ENCODE assay signal across 8 cellular contexts in genomic region chr7:92527300-92528187, GRCh38. TPM values are rescaled to one million over a fixed set of nuclear protein-coding genes. Genes with fewer than 3 reads are reported as not detected.
A peak's percentile ranks its signal among the peaks of the same experiment; 100 is the strongest.
DNase-seq lines count a peak whose midpoint lies in the region; ATAC-seq and TF ChIP-seq lines count a peak whose summit lies in the region.

No MANE protein-coding gene starts in this region.

- TF ChIP-seq CTCF in RWPE1 (conservative IDR thresholded peaks at IDR 0.05; ENCODE audit: low read depth) (no peak), foreskin keratinocyte (conservative IDR thresholded peaks at IDR 0.05) (peak; percentile 25)

- peak overlapping the region; percentile 84 for H3K27ac ChIP-seq in RWPE1
- peak overlapping the region; percentile 32 for H3K27ac ChIP-seq in foreskin keratinocyte
- peak overlapping the region; percentile 84 for H3K27ac ChIP-seq in thymus (ENCODE audit: low read depth)

- H3K9me3 ChIP-seq in thymus (ENCODE audit: control insufficient read depth) = no peaks in the 10 kb centered on the region

- CTCF ChIA-PET in RWPE1 (lab: Yijun Ruan, JAX) = interaction anchor here (0.9 kb wide), 1 partner anchor 20 kb away, joined by 3 read pairs; no protein-coding TSS in a partner anchor

- H3K4me3 ChIP-seq in thymus (ENCODE audit: low read length) = peak overlapping the region; percentile 68

- peaks cover 17% of the 10 kb centered on the region for H3K4me1 ChIP-seq in foreskin keratinocyte
- peaks cover 6% of the 10 kb centered on the region for H3K4me1 ChIP-seq in thymus (ENCODE audit: control insufficient read depth, insufficient read depth, low read length)

- peak; percentile 71 for DNase-seq in COLO668 (lab: John Stamatoyannopoulos, UW; ENCODE audit: unreplicated experiment)
- peak in 65 of 76 experiments; percentile 1 to 65 (median 34) for DNase-seq in HUDEP-2 (lab: John Stamatoyannopoulos, UW; ENCODE audit: unreplicated experiment in 76 of 76)
- DNase-seq in RWPE1 (ENCODE audit: low spot score) = peak; percentile 77
- peak; percentile 86 for DNase-seq in activated effector memory CD4-positive, alpha-beta T cell treated with anti-CD3 and anti-CD28 coated beads, Interleukin-2, amount 50 U/mL, for 16 hours
- DNase-seq in foreskin keratinocyte = peak; percentile 26 to 58
- peak; percentile 14 for DNase-seq in non-pigmented ciliary epithelial cell (ENCODE audit: low read depth)

- no peaks in the 10 kb centered on the region for H3K27me3 ChIP-seq in foreskin keratinocyte
- no peaks in the 10 kb centered on the region for H3K27me3 ChIP-seq in thymus (ENCODE audit: control insufficient read depth, insufficient read depth)

- ATAC-seq in GM21360 (IDR thresholded peaks at IDR 0.05; ENCODE audit: unreplicated experiment) = peak; percentile 33
- ATAC-seq in foreskin keratinocyte = peak; percentile 61

- under 1% methylated on average over 31 of the region's 31 CpGs for WGBS in thymus

- POLR2A ChIA-PET in RWPE1 (lab: Yijun Ruan, JAX; ENCODE audit: low non-redundant PET) = interaction anchor here (1.1 to 1.2 kb wide), 2 partner anchors 282 to 393 kb away, joined by 3 to 5 read pairs; partner anchors contain the start of genes ANKIB1, CYP51A1 and KRIT1

- H3K36me3 ChIP-seq in thymus (ENCODE audit: control insufficient read depth, insufficient read depth) = peaks cover 3% of the 10 kb centered on the region

RNA-seq across cellular contexts. Expression of gene PEX1, which starts 0.8 kb away (rescaled TPM):
- total RNA-seq in foreskin keratinocyte = 14.3 and 15.1 TPM in 2 replicates
- polyA plus RNA-seq in foreskin keratinocyte (4.7 and 7.0 TPM in 2 replicates), thymus (27.9 TPM)

RNA-seq across cellular contexts. Expression of gene RBM48, which starts 1.1 kb away (rescaled TPM):
- 7.6 and 7.9 TPM in 2 replicates for total RNA-seq in foreskin keratinocyte
- 4.3 and 5.1 TPM in 2 replicates for polyA plus RNA-seq in foreskin keratinocyte
- polyA plus RNA-seq in thymus = 10.0 TPM

RNA-seq across cellular contexts. Expression of gene ERVW-1, which starts 49.8 kb away (rescaled TPM):
- not detected in 2 replicates for total RNA-seq in foreskin keratinocyte
- polyA plus RNA-seq in foreskin keratinocyte (not detected in 2 replicates), thymus (0.14 TPM)

Comparison
In these comparisons a context has a peak if more than half of its experiments do, and no peak if none do; other contexts are left out.
1. Peak in every context shown above with its lines: DNase-seq, ATAC-seq, H3K4me3 ChIP-seq and H3K27ac ChIP-seq.
2. DNase-seq: peak in every context shown above with its lines; median percentile 86 in activated effector memory CD4-positive, alpha-beta T cell treated with anti-CD3 and anti-CD28 coated beads, Interleukin-2, amount 50 U/mL, for 16 hours; 77 in RWPE1; 71 in COLO668; 42 in foreskin keratinocyte; 34 in HUDEP-2; 14 in non-pigmented ciliary epithelial cell.
3. H3K27ac ChIP-seq: peak in every context shown above with its lines; median percentile 84 in RWPE1; 84 in thymus; 32 in foreskin keratinocyte.